Comparison of ENCODE assay signal across 28 cellular contexts in the genomic region with DNA sequence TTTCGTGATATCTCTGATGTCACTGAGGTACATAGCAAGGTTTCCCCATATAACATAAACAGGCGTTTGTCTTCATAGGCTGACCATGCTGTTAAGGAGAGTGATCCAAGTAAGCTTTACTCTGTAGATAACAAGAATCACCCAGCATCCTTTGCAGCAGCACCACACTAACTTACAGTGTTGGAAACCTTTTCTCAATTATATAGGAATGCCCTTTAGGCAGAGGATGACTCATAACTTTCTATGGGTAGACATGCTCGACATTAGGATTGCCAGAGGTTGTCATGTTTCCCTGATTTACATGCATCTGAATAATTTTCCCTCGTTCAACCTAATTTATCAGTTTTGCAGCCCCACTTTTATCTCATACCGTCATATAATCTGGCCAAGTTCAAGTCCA.
"Had no signal": no experiment of that assay in that cellular context is flagged by ENCODE, and none has a peak within 500 bp of the region (broad histone marks: within the 10 kb centered on the region; RNA-seq: fewer than 3 reads in every experiment).

No MANE protein-coding gene starts in this region.

- DNase-seq: activated CD4-positive, alpha-beta T cell treated with anti-CD3 and anti-CD28 coated beads for 48 hours; activated CD4-positive, alpha-beta T cell treated with anti-CD3 and anti-CD28 coated beads, Interleukin-2, amount 50 U/mL, for 48 hours; activated CD8-positive, alpha-beta memory T cell treated with anti-CD3 and anti-CD28 coated beads for 24 hours; activated effector memory CD4-positive, alpha-beta T cell treated with Interleukin-2 at 50 U/mL for 16 hours; activated naive CD4-positive, alpha-beta T cell treated with Interleukin-2 at 50 U/mL for 16 hours; anterior cingulate cortex; body of pancreas; cortex of kidney; effector memory CD8-positive, alpha-beta T cell; foreskin melanocyte; heart right ventricle; kidney glomerular epithelial cell; left lung; naive B cell; nephron progenitor cell; stimulated activated CD4-positive, alpha-beta T cell treated with anti-CD3 and anti-CD28 coated beads, Interleukin-12 subunit alpha, Interleukin-12 subunit beta, amount 100 ng/mL, for 4 hours; stimulated activated CD4-positive, alpha-beta T cell treated with anti-CD3 and anti-CD28 coated beads, Interleukin-4, amount 100 ng/mL, for 24 hours; T1000; uterus; WERI-Rb-1 had no signal

- H3K27ac Mint-ChIP-seq: activated naive CD8-positive, alpha-beta T cell; effector memory CD8-positive, alpha-beta T cell; naive B cell; nephron progenitor cell; stimulated activated effector memory CD8-positive, alpha-beta T cell treated with anti-CD3 and anti-CD28 coated beads, Interleukin-12 subunit alpha, Interleukin-12 subunit beta, amount 100 ng/mL, for 72 hours; stimulated activated naive CD8-positive, alpha-beta T cell treated with anti-CD3 and anti-CD28 coated beads, Interleukin-15, Interleukin-2, amounts not matched to agents 100 ng/mL and 50 ng/mL, for 24 hours; type B pancreatic cell had no signal

- H3K27ac ChIP-seq: body of pancreas, esophagus muscularis mucosa, heart right ventricle, left lung, neutrophil, skin epidermis, uterus, WERI-Rb-1 had no signal

- H3K36me3 ChIP-seq: esophagus muscularis mucosa, heart right ventricle, left lung, neutrophil, uterus, WERI-Rb-1 had no signal

- H3K4me1 ChIP-seq: body of pancreas, esophagus muscularis mucosa, heart right ventricle, left lung, uterus had no signal

- H3K9me3 ChIP-seq: body of pancreas, esophagus muscularis mucosa, uterus had no signal

- H3K4me3 ChIP-seq: body of pancreas, esophagus muscularis mucosa, heart right ventricle, left lung, lung, skin epidermis, uterus had no signal

- H3K9me3 Mint-ChIP-seq: nephron progenitor cell, type B pancreatic cell had no signal

- H3K4me3 Mint-ChIP-seq: activated naive CD8-positive, alpha-beta T cell; effector memory CD8-positive, alpha-beta T cell; naive B cell; nephron progenitor cell; stimulated activated effector memory CD8-positive, alpha-beta T cell treated with anti-CD3 and anti-CD28 coated beads, Interleukin-12 subunit alpha, Interleukin-12 subunit beta, amount 100 ng/mL, for 72 hours; stimulated activated naive CD8-positive, alpha-beta T cell treated with anti-CD3 and anti-CD28 coated beads, Interleukin-15, Interleukin-2, amounts not matched to agents 100 ng/mL and 50 ng/mL, for 24 hours; type B pancreatic cell had no signal

- H3K4me1 Mint-ChIP-seq: naive B cell; nephron progenitor cell; stimulated activated effector memory CD8-positive, alpha-beta T cell treated with anti-CD3 and anti-CD28 coated beads, Interleukin-12 subunit alpha, Interleukin-12 subunit beta, amount 100 ng/mL, for 72 hours had no signal

- H3K36me3 Mint-ChIP-seq: activated naive CD8-positive, alpha-beta T cell; naive B cell; stimulated activated effector memory CD8-positive, alpha-beta T cell treated with anti-CD3 and anti-CD28 coated beads, Interleukin-12 subunit alpha, Interleukin-12 subunit beta, amount 100 ng/mL, for 72 hours; type B pancreatic cell had no signal

- H3K27me3 Mint-ChIP-seq: activated naive CD8-positive, alpha-beta T cell; effector memory CD8-positive, alpha-beta T cell; naive B cell; stimulated activated naive CD8-positive, alpha-beta T cell treated with anti-CD3 and anti-CD28 coated beads, Interleukin-15, Interleukin-2, amounts not matched to agents 100 ng/mL and 50 ng/mL, for 24 hours; type B pancreatic cell had no signal

- H3K27me3 ChIP-seq: body of pancreas, esophagus muscularis mucosa, heart right ventricle, left lung, neutrophil, uterus had no signal
